Comparison of ENCODE assay signal across 1 cellular context in the genomic region with DNA sequence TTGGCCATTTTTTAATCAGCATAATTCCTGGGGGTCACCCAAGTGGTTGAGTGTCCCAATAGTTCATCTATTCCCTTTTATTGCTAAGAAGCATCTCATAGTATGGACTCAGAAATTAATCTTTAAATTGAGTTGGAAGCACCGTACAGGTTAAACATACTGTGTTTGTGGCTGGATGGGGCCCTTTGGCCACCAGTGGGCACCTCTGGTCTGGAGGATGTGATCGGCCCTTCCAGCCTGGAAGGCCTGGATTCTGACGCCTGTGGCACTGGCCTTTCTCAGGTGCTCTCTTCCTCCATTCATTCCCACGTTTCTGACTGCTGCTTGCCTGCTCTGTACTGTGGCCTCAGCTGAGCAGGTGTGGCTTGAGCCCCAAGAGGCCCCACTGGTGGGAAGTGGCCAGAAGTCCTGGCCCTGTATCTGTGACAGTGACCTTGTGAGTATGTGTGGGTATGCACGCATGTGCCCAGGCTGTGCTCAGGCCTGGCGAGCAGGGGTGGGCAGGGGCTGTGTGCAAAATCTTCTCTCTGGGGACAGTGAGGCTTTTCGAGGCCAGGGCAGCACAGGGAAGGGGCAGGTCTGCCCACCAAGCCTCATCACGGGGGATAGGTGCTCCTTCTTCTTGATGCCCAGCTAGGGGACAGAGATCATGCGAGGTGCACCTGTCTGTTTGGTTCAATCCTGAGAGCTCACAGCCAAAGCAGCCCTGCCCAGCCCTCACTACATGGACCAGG.
TF ChIP-seq lines count a peak whose summit lies in the region.

No MANE protein-coding gene starts in this region.

TF ChIP-seq in GM23338, 12 proteins besides CTCF, POLR2A, EP300 and RAD21:
- TF ChIP-seq STAT1 (IDR thresholded peaks at IDR 0.05; ENCODE audit: unreplicated experiment) = no peak
- TF ChIP-seq POLR2AphosphoS5 (IDR thresholded peaks at IDR 0.05; ENCODE audit: low read depth) = no peak
- no peak for TF ChIP-seq CREB1 (CRISPR knock-in tag; IDR thresholded peaks at IDR 0.05; ENCODE audit: low read depth)
- no peak for TF ChIP-seq NANOG (IDR thresholded peaks at IDR 0.05; ENCODE audit: borderline replicate concordance)
- TF ChIP-seq ZNF114 (CRISPR knock-in tag; IDR thresholded peaks at IDR 0.05) = no peak
- TF ChIP-seq, protein P1, sequence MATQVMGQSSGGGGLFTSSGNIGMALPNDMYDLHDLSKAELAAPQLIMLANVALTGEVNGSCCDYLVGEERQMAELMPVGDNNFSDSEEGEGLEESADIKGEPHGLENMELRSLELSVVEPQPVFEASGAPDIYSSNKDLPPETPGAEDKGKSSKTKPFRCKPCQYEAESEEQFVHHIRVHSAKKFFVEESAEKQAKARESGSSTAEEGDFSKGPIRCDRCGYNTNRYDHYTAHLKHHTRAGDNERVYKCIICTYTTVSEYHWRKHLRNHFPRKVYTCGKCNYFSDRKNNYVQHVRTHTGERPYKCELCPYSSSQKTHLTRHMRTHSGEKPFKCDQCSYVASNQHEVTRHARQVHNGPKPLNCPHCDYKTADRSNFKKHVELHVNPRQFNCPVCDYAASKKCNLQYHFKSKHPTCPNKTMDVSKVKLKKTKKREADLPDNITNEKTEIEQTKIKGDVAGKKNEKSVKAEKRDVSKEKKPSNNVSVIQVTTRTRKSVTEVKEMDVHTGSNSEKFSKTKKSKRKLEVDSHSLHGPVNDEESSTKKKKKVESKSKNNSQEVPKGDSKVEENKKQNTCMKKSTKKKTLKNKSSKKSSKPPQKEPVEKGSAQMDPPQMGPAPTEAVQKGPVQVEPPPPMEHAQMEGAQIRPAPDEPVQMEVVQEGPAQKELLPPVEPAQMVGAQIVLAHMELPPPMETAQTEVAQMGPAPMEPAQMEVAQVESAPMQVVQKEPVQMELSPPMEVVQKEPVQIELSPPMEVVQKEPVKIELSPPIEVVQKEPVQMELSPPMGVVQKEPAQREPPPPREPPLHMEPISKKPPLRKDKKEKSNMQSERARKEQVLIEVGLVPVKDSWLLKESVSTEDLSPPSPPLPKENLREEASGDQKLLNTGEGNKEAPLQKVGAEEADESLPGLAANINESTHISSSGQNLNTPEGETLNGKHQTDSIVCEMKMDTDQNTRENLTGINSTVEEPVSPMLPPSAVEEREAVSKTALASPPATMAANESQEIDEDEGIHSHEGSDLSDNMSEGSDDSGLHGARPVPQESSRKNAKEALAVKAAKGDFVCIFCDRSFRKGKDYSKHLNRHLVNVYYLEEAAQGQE (IDR thresholded peaks at IDR 0.05; ENCODE audit: unreplicated experiment) = no peak
